Comparison of ENCODE assay signal across 8 cellular contexts in genomic region chr12:27333311-27334009, GRCh38. TPM values are rescaled to one million over a fixed set of nuclear protein-coding genes. Genes with fewer than 3 reads are reported as not detected.
DNase-seq lines count a peak whose midpoint lies in the region; ATAC-seq and TF ChIP-seq lines count a peak whose summit lies in the region.

No MANE protein-coding gene starts in this region.

- no peaks in the 10 kb centered on the region for H3K36me3 Mint-ChIP-seq in activated naive CD8-positive, alpha-beta T cell treated with anti-CD3 and anti-CD28 coated beads for 36 hours

- peak overlapping the region in 9 of 11 experiments; percentile 4 to 65 (median 46); a peak in 12 of 22 replicates for H3K27ac ChIP-seq in BLaER1 treated with 17β-estradiol and CSF1 and Interleukin-3, amounts not matched to agents 10 nM and 100 nM
- H3K27ac ChIP-seq in right cardiac atrium (ENCODE audit: low read length), result no peak overlapping the region
- H3K27ac ChIP-seq in gastrocnemius medialis, result no peak overlapping the region

- in situ Hi-C loops in gastrocnemius medialis (cut with MboI; ENCODE audit: low sequenced_read_pairs in 4 of 4), result no loop called here

- peaks cover 27 to 63% (median 60%) of the 10 kb centered on the region in 11 experiments for H3K27me3 ChIP-seq in BLaER1 treated with 17β-estradiol and CSF1 and Interleukin-3, amounts not matched to agents 10 nM and 100 nM
- H3K27me3 ChIP-seq in right cardiac atrium (ENCODE audit: control insufficient read depth, insufficient read depth) (no peaks in the 10 kb centered on the region), gastrocnemius medialis (peaks cover 22 to 44% (median 24%) of the 10 kb centered on the region in 3 donors)

- TF ChIP-seq POLR2A in gastrocnemius medialis (IDR thresholded peaks at IDR 0.05), result no peak

- peak overlapping the region; percentile 75 to 93 (median 82) for H3K4me3 ChIP-seq in BLaER1 treated with 17β-estradiol and CSF1 and Interleukin-3, amounts not matched to agents 10 nM and 100 nM
- peak overlapping the region; percentile 85 for H3K4me3 ChIP-seq in right cardiac atrium (ENCODE audit: low read length)
- peak overlapping the region; percentile 53 to 70 (median 56) for H3K4me3 ChIP-seq in gastrocnemius medialis

- H3K4me2 ChIP-seq in BLaER1 treated with 17β-estradiol and CSF1 and Interleukin-3, amounts not matched to agents 10 nM and 100 nM, result peak overlapping the region; percentile 89 to 100 (median 96)

- peaks cover 51% of the 10 kb centered on the region for H3K27me3 Mint-ChIP-seq in activated naive CD8-positive, alpha-beta T cell treated with anti-CD3 and anti-CD28 coated beads for 36 hours

- H3K4me1 Mint-ChIP-seq in activated naive CD8-positive, alpha-beta T cell treated with anti-CD3 and anti-CD28 coated beads for 36 hours, result peaks cover 40% of the 10 kb centered on the region

- H3K27ac Mint-ChIP-seq in activated naive CD8-positive, alpha-beta T cell treated with anti-CD3 and anti-CD28 coated beads for 36 hours, result peak overlapping the region; percentile 90

- intact Hi-C loops in right cardiac atrium (cut with DNase I), result no loop called here
- intact Hi-C loops in gastrocnemius medialis (cut with DNase I; ENCODE audit: low total_unique reads), result no loop called here

- peaks cover 0 to 50% (median 23%) of the 10 kb centered on the region in 10 experiments; a peak in 14 of 20 replicates for H3K4me1 ChIP-seq in BLaER1 treated with 17β-estradiol and CSF1 and Interleukin-3, amounts not matched to agents 10 nM and 100 nM
- H3K4me1 ChIP-seq in right cardiac atrium (ENCODE audit: control insufficient read depth, insufficient read depth, low read length), result no peaks in the 10 kb centered on the region
- peaks cover 5 to 6% of the 10 kb centered on the region in 2 donors for H3K4me1 ChIP-seq in gastrocnemius medialis

- DNase-seq in RPMI8226 (peak; percentile 61), right cardiac atrium (peak in 2 of 3 donors; percentile 61 to 71), gastrocnemius medialis (no peak), NCI-H1930 (lab: John Stamatoyannopoulos, UW) (no peak)
- DNase-seq in activated naive CD8-positive, alpha-beta T cell treated with anti-CD3 and anti-CD28 coated beads for 36 hours, result peak; percentile 56

- H4K20me1 ChIP-seq in BLaER1 treated with 17β-estradiol and CSF1 and Interleukin-3, amounts not matched to agents 10 nM and 100 nM, result no peaks in the 10 kb centered on the region; a peak in 3 of 22 replicates

- WGBS in right cardiac atrium, result 2% methylated on average over 54 of the region's 54 CpGs

- H3K9me3 Mint-ChIP-seq in activated naive CD8-positive, alpha-beta T cell treated with anti-CD3 and anti-CD28 coated beads for 36 hours, result no peaks in the 10 kb centered on the region

- H3K4me3 Mint-ChIP-seq in activated naive CD8-positive, alpha-beta T cell treated with anti-CD3 and anti-CD28 coated beads for 36 hours, result peak overlapping the region; percentile 92

- peak; percentile 22 for ATAC-seq in GM19351 (IDR thresholded peaks at IDR 0.05; ENCODE audit: unreplicated experiment)
- ATAC-seq in HG03460 (IDR thresholded peaks at IDR 0.05; ENCODE audit: unreplicated experiment), result peak; percentile 21
- ATAC-seq in right cardiac atrium, result peak; percentile 41 to 63
- no peak for ATAC-seq in gastrocnemius medialis

- H3K36me3 ChIP-seq in BLaER1 treated with 17β-estradiol and CSF1 and Interleukin-3, amounts not matched to agents 10 nM and 100 nM, result no peaks in the 10 kb centered on the region
- no peaks in the 10 kb centered on the region for H3K36me3 ChIP-seq in gastrocnemius medialis

- H3K9me3 ChIP-seq in BLaER1 treated with 17β-estradiol and CSF1 and Interleukin-3, amounts not matched to agents 10 nM and 100 nM (replicated peaks in 1 of 11), result no peaks in the 10 kb centered on the region
- no peaks in the 10 kb centered on the region for H3K9me3 ChIP-seq in right cardiac atrium (ENCODE audit: control insufficient read depth, low read length)
- H3K9me3 ChIP-seq in gastrocnemius medialis, result no peaks in the 10 kb centered on the region

- TF ChIP-seq CTCF in gastrocnemius medialis (IDR thresholded peaks at IDR 0.05 in 4 of 5, conservative IDR thresholded peaks at IDR 0.05 in 1 of 5), result no peak

- peak overlapping the region; percentile 59 to 81 (median 75) for H3K9ac ChIP-seq in BLaER1 treated with 17β-estradiol and CSF1 and Interleukin-3, amounts not matched to agents 10 nM and 100 nM

RNA-seq across cellular contexts. Expression of gene BMAL2, which starts 0.8 kb away (rescaled TPM):
- total RNA-seq in activated naive CD8-positive, alpha-beta T cell treated with anti-CD3 and anti-CD28 coated beads for 36 hours, result 10 to 100 TPM; 10.8 to 13.3 TPM
- 1 to 10 TPM in 3 of 4 donors, under 1 TPM in 1; 0.85 to 2.9 (median 2.3) TPM for total RNA-seq in right cardiac atrium
- 0.36 TPM for polyA plus RNA-seq in right cardiac atrium
- under 1 TPM; 0.10 to 0.97 (median 0.30) TPM for total RNA-seq in gastrocnemius medialis

Comparison
In these comparisons a context has a peak if more than half of its experiments do, and no peak if none do; other contexts are left out.
1. H3K27ac ChIP-seq: peak in BLaER1 treated with 17β-estradiol and CSF1 and Interleukin-3, amounts not matched to agents 10 nM and 100 nM (9 of 11); none in right cardiac atrium (single experiment) and gastrocnemius medialis (0 of 4).
2. ATAC-seq: peak in GM19351 (single experiment), HG03460 (single experiment) and right cardiac atrium (2 of 2); none in gastrocnemius medialis (0 of 2).
3. DNase-seq: peak in RPMI8226 (single experiment), activated naive CD8-positive, alpha-beta T cell treated with anti-CD3 and anti-CD28 coated beads for 36 hours (single experiment) and right cardiac atrium (2 of 3); none in gastrocnemius medialis (0 of 2) and NCI-H1930 (0 of 2).
4. Peak in every context shown above with its lines, with median percentiles within 50 percentile points of each other: H3K4me3 ChIP-seq.